ENCODE assay signal across 8 cellular contexts in the genomic region with DNA sequence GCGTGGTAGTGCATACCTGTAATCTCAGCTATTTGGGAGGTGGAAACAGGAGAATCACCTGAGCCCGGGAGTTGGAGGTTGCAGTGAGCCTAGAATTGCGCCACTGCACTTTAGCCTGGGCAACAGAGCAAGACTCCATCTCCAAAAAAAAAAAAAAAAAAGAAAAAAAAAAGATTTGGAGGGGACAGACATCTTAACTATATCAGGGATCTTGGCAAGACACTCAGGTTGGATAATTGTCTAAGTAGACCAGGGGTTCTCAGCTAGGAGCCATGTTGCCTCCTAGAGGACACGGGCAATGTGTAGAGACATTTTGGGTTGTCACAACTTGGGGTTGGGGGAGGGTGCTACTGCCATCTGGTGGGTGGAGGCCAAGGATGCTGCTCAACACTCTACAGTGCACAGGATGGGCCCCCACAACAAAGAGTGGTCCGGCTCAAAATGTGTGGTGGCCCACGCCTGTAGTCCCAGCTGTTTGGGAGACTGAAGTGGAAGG. TPM values are rescaled to one million over a fixed set of nuclear protein-coding genes. Genes with fewer than 3 reads are reported as not detected.
DNase-seq lines count a peak whose midpoint lies in the region; TF ChIP-seq lines count a peak whose summit lies in the region.

No MANE protein-coding gene starts in this region.

- peaks cover 49% of the 10 kb centered on the region for H3K4me1 Mint-ChIP-seq in mesothelial cell of epicardium

- H3K9me3 ChIP-seq in smooth muscle cell (replicated peaks; ENCODE audit: low read depth): no peaks in the 10 kb centered on the region

- H3K4me3 ChIP-seq in HFF-Myc (replicated peaks; ENCODE audit: low read depth, low read length): no peak overlapping the region
- H3K4me3 ChIP-seq in smooth muscle cell: no peak overlapping the region

- no peak overlapping the region for H2AFZ ChIP-seq in smooth muscle cell (ENCODE audit: low read depth)

- no peaks in the 10 kb centered on the region for H3K27me3 Mint-ChIP-seq in mesothelial cell of epicardium (ENCODE audit: low read depth)

- peak; percentile 58 for DNase-seq in COR-L47 (lab: John Stamatoyannopoulos, UW)
- no peak for DNase-seq in HFF-Myc (ENCODE audit: extremely low read depth, low read depth)
- peak; percentile 46 for DNase-seq in T-helper 9 cell
- DNase-seq in effector CD8-positive, alpha-beta T cell (lab: John Stamatoyannopoulos, UW): peak; percentile 18
- no peak for DNase-seq in smooth muscle cell (lab: John Stamatoyannopoulos, UW; ENCODE audit: unreplicated experiment)
- no peak for DNase-seq in pons (ENCODE audit: low spot score)
- no peak for DNase-seq in mesothelial cell of epicardium (ENCODE audit: low spot score in 2 of 2, unreplicated experiment in 2 of 2)
- DNase-seq in effector CD4-positive, alpha-beta T cell: no peak

- no peaks in the 10 kb centered on the region for H3K9me3 Mint-ChIP-seq in mesothelial cell of epicardium

- H3K4me3 Mint-ChIP-seq in mesothelial cell of epicardium: no peak overlapping the region

- H3K27ac Mint-ChIP-seq in mesothelial cell of epicardium: no peak overlapping the region

- peaks cover 7% of the 10 kb centered on the region for H3K36me3 Mint-ChIP-seq in mesothelial cell of epicardium

- no peaks in the 10 kb centered on the region for H4K20me1 ChIP-seq in smooth muscle cell (ENCODE audit: low read depth)

- no peak overlapping the region for H3K4me2 ChIP-seq in smooth muscle cell

- no peaks in the 10 kb centered on the region for H3K36me3 ChIP-seq in smooth muscle cell (ENCODE audit: low read depth)

- WGBS in smooth muscle cell (ENCODE audit: low lambda C conversion rate): 97% methylated on average over 6 of the region's 6 CpGs

- H3K4me1 ChIP-seq in smooth muscle cell (ENCODE audit: low read depth): peaks cover 17% of the 10 kb centered on the region

- H3K27ac ChIP-seq in smooth muscle cell (ENCODE audit: low read depth): no peak overlapping the region

- TF ChIP-seq CTCF in HFF-Myc (IDR thresholded peaks at IDR 0.05; ENCODE audit: low read depth, low read length, missing control alignments) (peak; percentile 67), smooth muscle cell (IDR thresholded peaks at IDR 0.05; ENCODE audit: borderline replicate concordance, insufficient read depth, poor library complexity, severe bottlenecking) (peak; percentile 37), mesothelial cell of epicardium (IDR thresholded peaks at IDR 0.05; ENCODE audit: unreplicated experiment) (no peak)

- H3F3A ChIP-seq in smooth muscle cell (ENCODE audit: low read depth): peaks cover 12% of the 10 kb centered on the region

- no peak overlapping the region for H3K9ac ChIP-seq in smooth muscle cell (ENCODE audit: low read depth)

- peaks cover 49% of the 10 kb centered on the region for H3K79me2 ChIP-seq in smooth muscle cell (ENCODE audit: low read depth)

- H3K27me3 ChIP-seq in smooth muscle cell (ENCODE audit: low read depth): no peaks in the 10 kb centered on the region

RNA-seq across cellular contexts. Expression of a gene that starts 1.9 kb away (rescaled TPM):
- total RNA-seq in smooth muscle cell: 6.2 and 11.9 TPM in 2 replicates
- 68.8 and 76.8 TPM in 2 replicates for polyA plus RNA-seq in smooth muscle cell
- 49.6 to 53.9 TPM (median 50.9 TPM) in 3 replicates for total RNA-seq in mesothelial cell of epicardium

RNA-seq across cellular contexts. Expression of a gene that starts 4.5 kb away (rescaled TPM):
- total RNA-seq in smooth muscle cell (6.8 and 10.0 TPM in 2 replicates), mesothelial cell of epicardium (42.6 to 47.0 TPM (median 46.9 TPM) in 3 replicates)
- 21.4 and 22.0 TPM in 2 replicates for polyA plus RNA-seq in smooth muscle cell

RNA-seq across cellular contexts. Expression of a gene that starts 9.1 kb away (rescaled TPM):
- total RNA-seq in smooth muscle cell: 6.9 and 7.7 TPM in 2 replicates
- 18.3 and 24.8 TPM in 2 replicates for polyA plus RNA-seq in smooth muscle cell
- 20.8 to 24.0 TPM (median 23.6 TPM) in 3 replicates for total RNA-seq in mesothelial cell of epicardium

RNA-seq across cellular contexts. Expression of a gene that starts 14.5 kb away (rescaled TPM):
- total RNA-seq in smooth muscle cell (3.1 and 3.8 TPM in 2 replicates), mesothelial cell of epicardium (12.8 to 13.7 TPM (median 12.9 TPM) in 3 replicates)
- 7.2 and 7.3 TPM in 2 replicates for polyA plus RNA-seq in smooth muscle cell

RNA-seq across cellular contexts. Expression of a gene that starts 15.9 kb away (rescaled TPM):
- total RNA-seq in smooth muscle cell (70.7 and 75.0 TPM in 2 replicates), mesothelial cell of epicardium (226 to 245 TPM (median 230 TPM) in 3 replicates)
- polyA plus RNA-seq in smooth muscle cell: 8.4 and 14.4 TPM in 2 replicates

Comparison
In these comparisons a context has a peak if more than half of its experiments do, and no peak if none do; other contexts are left out.
1. DNase-seq: peak in COR-L47 (single experiment), T-helper 9 cell (single experiment) and effector CD8-positive, alpha-beta T cell (single experiment); none in HFF-Myc (single experiment), smooth muscle cell (single experiment), pons (single experiment), mesothelial cell of epicardium (0 of 2) and effector CD4-positive, alpha-beta T cell (single experiment).